1 cellular context compared by ENCODE assay signal in the genomic region with DNA sequence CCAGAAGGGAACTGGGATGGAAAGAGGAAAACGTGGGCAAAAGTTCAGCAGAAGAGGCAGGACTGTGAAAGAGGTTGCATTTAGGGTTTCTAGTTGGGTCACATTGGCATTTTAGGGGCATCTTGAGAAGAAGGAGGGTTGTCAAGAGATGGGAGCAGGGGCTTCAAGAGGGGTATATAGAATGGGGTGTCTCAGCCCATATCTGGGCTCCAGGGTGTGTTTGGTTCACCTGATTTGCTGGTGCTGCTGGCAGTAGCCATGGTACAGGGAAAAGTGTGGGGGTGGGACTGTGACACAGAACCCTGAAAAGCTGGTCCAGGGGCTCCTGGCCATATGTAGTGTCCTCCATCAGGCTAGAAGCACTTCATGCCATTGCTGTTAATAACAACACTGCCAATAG.
TF ChIP-seq lines count a peak whose summit lies in the region.

No MANE protein-coding gene starts in this region.

TF ChIP-seq in HEK293, 187 proteins besides CTCF, POLR2A, EP300 and RAD21 (continued from another document):
- TF ChIP-seq, protein P1, sequence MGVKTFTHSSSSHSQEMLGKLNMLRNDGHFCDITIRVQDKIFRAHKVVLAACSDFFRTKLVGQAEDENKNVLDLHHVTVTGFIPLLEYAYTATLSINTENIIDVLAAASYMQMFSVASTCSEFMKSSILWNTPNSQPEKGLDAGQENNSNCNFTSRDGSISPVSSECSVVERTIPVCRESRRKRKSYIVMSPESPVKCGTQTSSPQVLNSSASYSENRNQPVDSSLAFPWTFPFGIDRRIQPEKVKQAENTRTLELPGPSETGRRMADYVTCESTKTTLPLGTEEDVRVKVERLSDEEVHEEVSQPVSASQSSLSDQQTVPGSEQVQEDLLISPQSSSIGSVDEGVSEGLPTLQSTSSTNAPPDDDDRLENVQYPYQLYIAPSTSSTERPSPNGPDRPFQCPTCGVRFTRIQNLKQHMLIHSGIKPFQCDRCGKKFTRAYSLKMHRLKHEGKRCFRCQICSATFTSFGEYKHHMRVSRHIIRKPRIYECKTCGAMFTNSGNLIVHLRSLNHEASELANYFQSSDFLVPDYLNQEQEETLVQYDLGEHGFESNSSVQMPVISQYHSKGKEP (tag by site-specific recombination; IDR thresholded peaks at IDR 0.05): no peak
- TF ChIP-seq ZNF362 (tag by site-specific recombination; IDR thresholded peaks at IDR 0.05) (no peak), ZNF292 (tag by site-specific recombination; IDR thresholded peaks at IDR 0.05; ENCODE audit: borderline replicate concordance, low read depth) (no peak), ZFHX2 (tag by site-specific recombination; conservative IDR thresholded peaks at IDR 0.05) (peak; percentile 4; the same call in 1 of the 2 replicates), ZNF266 (tag by site-specific recombination; IDR thresholded peaks at IDR 0.05; ENCODE audit: low read depth) (no peak), ZNF140 (tag by site-specific recombination; IDR thresholded peaks at IDR 0.05) (no peak)
- TF ChIP-seq, protein P2, sequence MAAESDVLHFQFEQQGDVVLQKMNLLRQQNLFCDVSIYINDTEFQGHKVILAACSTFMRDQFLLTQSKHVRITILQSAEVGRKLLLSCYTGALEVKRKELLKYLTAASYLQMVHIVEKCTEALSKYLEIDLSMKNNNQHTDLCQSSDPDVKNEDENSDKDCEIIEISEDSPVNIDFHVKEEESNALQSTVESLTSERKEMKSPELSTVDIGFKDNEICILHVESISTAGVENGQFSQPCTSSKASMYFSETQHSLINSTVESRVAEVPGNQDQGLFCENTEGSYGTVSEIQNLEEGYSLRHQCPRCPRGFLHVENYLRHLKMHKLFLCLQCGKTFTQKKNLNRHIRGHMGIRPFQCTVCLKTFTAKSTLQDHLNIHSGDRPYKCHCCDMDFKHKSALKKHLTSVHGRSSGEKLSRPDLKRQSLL (tag by site-specific recombination; IDR thresholded peaks at IDR 0.05): no peak
